Comparison of ENCODE assay signal across 2 cellular contexts in the genomic region with DNA sequence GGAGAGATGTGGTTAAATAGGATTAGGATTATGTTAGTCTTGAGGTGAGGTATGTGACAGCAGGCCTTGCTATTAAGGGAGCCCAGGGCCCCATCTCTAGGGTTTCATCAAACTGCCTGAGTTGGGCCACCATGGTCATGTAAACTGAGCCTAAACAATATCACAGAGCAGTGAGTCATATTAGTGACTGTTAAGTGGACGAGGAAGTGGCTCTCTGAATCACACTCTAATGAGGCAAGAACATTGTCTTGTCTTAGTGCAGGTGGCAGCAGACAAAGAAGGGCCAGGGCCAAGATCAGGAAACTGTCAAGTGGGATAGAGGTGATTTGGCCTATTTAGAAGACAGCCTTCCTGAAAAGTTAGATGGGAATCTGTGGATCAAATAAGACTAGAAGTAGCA.
TF ChIP-seq lines count a peak whose summit lies in the region.

No MANE protein-coding gene starts in this region.

TF ChIP-seq in HCT116, 20 proteins besides CTCF, POLR2A, EP300 and RAD21:
- no peak for TF ChIP-seq ZFX (IDR thresholded peaks at IDR 0.05)
- TF ChIP-seq ZNF274 (IDR thresholded peaks at IDR 0.05; ENCODE audit: low read depth, low read length) = no peak
- peak; percentile 35; the same call in 1 of the 2 replicates for TF ChIP-seq POLR2AphosphoS5 (IDR thresholded peaks at IDR 0.05; ENCODE audit: low read depth, low read length)
- TF ChIP-seq ELF1 (IDR thresholded peaks at IDR 0.05; ENCODE audit: borderline replicate concordance, low read depth) = peak; percentile 45
- TF ChIP-seq FOSL1 (IDR thresholded peaks at IDR 0.05; ENCODE audit: low read depth) = peak; percentile 78
- TF ChIP-seq SP1 (IDR thresholded peaks at IDR 0.05; ENCODE audit: low read depth) = peak; percentile 69
- peak; percentile 90; the same call in 1 of the 2 replicates for TF ChIP-seq CBX3 (IDR thresholded peaks at IDR 0.05; ENCODE audit: low read depth)
- no peak for TF ChIP-seq SRF (IDR thresholded peaks at IDR 0.05; ENCODE audit: low read depth)
- TF ChIP-seq CEBPB (IDR thresholded peaks at IDR 0.05; ENCODE audit: low read depth) = peak; percentile 60
- TF ChIP-seq, protein P1, sequence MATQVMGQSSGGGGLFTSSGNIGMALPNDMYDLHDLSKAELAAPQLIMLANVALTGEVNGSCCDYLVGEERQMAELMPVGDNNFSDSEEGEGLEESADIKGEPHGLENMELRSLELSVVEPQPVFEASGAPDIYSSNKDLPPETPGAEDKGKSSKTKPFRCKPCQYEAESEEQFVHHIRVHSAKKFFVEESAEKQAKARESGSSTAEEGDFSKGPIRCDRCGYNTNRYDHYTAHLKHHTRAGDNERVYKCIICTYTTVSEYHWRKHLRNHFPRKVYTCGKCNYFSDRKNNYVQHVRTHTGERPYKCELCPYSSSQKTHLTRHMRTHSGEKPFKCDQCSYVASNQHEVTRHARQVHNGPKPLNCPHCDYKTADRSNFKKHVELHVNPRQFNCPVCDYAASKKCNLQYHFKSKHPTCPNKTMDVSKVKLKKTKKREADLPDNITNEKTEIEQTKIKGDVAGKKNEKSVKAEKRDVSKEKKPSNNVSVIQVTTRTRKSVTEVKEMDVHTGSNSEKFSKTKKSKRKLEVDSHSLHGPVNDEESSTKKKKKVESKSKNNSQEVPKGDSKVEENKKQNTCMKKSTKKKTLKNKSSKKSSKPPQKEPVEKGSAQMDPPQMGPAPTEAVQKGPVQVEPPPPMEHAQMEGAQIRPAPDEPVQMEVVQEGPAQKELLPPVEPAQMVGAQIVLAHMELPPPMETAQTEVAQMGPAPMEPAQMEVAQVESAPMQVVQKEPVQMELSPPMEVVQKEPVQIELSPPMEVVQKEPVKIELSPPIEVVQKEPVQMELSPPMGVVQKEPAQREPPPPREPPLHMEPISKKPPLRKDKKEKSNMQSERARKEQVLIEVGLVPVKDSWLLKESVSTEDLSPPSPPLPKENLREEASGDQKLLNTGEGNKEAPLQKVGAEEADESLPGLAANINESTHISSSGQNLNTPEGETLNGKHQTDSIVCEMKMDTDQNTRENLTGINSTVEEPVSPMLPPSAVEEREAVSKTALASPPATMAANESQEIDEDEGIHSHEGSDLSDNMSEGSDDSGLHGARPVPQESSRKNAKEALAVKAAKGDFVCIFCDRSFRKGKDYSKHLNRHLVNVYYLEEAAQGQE (IDR thresholded peaks at IDR 0.05; ENCODE audit: low read depth) = no peak
- peak; percentile 77 for TF ChIP-seq JUND (IDR thresholded peaks at IDR 0.05)
- TF ChIP-seq, protein P2, sequence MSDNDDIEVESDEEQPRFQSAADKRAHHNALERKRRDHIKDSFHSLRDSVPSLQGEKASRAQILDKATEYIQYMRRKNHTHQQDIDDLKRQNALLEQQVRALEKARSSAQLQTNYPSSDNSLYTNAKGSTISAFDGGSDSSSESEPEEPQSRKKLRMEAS (IDR thresholded peaks at IDR 0.05) = peak; percentile 59; the same call in 1 of the 2 replicates

TF ChIP-seq in K562, 482 proteins besides CTCF, POLR2A, EP300 and RAD21:
- TF ChIP-seq CREB1 (IDR thresholded peaks at IDR 0.05) = no peak
- no peak for TF ChIP-seq CREB1 (CRISPR knock-in tag; IDR thresholded peaks at IDR 0.05)
- no peak for TF ChIP-seq MYBL2 (IDR thresholded peaks at IDR 0.05; ENCODE audit: low read depth)
- no peak for TF ChIP-seq MYBL2 (CRISPR knock-in tag; IDR thresholded peaks at IDR 0.05; ENCODE audit: borderline replicate concordance)
- TF ChIP-seq SPI1 (IDR thresholded peaks at IDR 0.05; ENCODE audit: borderline replicate concordance, low read depth, low read length) = 0 out of 2 replicates have a peak, but pooled peaks have one; percentile 47
- no peak for TF ChIP-seq CXXC5 (CRISPR knock-in tag; IDR thresholded peaks at IDR 0.05)
- no peak for TF ChIP-seq USF2 (CRISPR knock-in tag; IDR thresholded peaks at IDR 0.05)
- no peak for TF ChIP-seq SMARCB1 (IDR thresholded peaks at IDR 0.05; ENCODE audit: insufficient read length, low read depth)
- TF ChIP-seq ZNF217 (CRISPR knock-in tag; IDR thresholded peaks at IDR 0.05) = no peak
- no peak for TF ChIP-seq HDAC3 (IDR thresholded peaks at IDR 0.05; ENCODE audit: borderline replicate concordance, partially characterized antibody)
- TF ChIP-seq HDGF (IDR thresholded peaks at IDR 0.05) = no peak
- TF ChIP-seq JUND (IDR thresholded peaks at IDR 0.05; ENCODE audit: borderline replicate concordance, low read depth, low read length) = peak; percentile 69
- peak; percentile 54; the same call in 1 of the 3 replicates for TF ChIP-seq JUND (tag; IDR thresholded peaks at IDR 0.05; ENCODE audit: borderline replicate concordance, low read depth, low read length)
- TF ChIP-seq ETV1 (tag; conservative IDR thresholded peaks at IDR 0.05; ENCODE audit: low read depth) = no peak
- peak; percentile 87 for TF ChIP-seq FOSL1 (tag; conservative IDR thresholded peaks at IDR 0.05)
- peak; percentile 39; the same call in 1 of the 2 replicates for TF ChIP-seq ATF3 (IDR thresholded peaks at IDR 0.05)
- no peak for TF ChIP-seq ATF3 (CRISPR knock-in tag; conservative IDR thresholded peaks at IDR 0.05)
